In genomic region chr3:187669675-187670504, GRCh38 we compare ENCODE assay signal across 1 cellular context.
TF ChIP-seq lines count a peak whose summit lies in the region.

Gene SST (minus strand): TSS chr3:187670394. CDS start chr3:187670291, 103 bp downstream.

TF ChIP-seq in HepG2, 621 proteins besides CTCF, POLR2A, EP300 and RAD21 (continued from another document and continues in another):
- TF ChIP-seq CREM (IDR thresholded peaks at IDR 0.05) (no peak), CREM (CRISPR knock-in tag; IDR thresholded peaks at IDR 0.05) (peak; percentile 73), PITX1 (CRISPR knock-in tag; IDR thresholded peaks at IDR 0.05) (peak; percentile 82), ARHGAP35 (CRISPR knock-in tag; IDR thresholded peaks at IDR 0.05; ENCODE audit: borderline replicate concordance) (peak; percentile 71; the same call in 1 of the 2 replicates), HNRNPUL1 (IDR thresholded peaks at IDR 0.05; ENCODE audit: low read depth, low read length) (no peak), ZNF17 (CRISPR knock-in tag; IDR thresholded peaks at IDR 0.05) (peak; percentile 89; the same call in 1 of the 2 replicates), ZNF597 (CRISPR knock-in tag; IDR thresholded peaks at IDR 0.05) (no peak), PTBP1 (IDR thresholded peaks at IDR 0.05; ENCODE audit: low read depth, low read length, poor library complexity, severe bottlenecking) (no peak), ELK4 (CRISPR knock-in tag; IDR thresholded peaks at IDR 0.05; ENCODE audit: borderline replicate concordance) (peak; percentile 91; the same call in 1 of the 2 replicates), ZNF530 (CRISPR knock-in tag; IDR thresholded peaks at IDR 0.05; ENCODE audit: low read depth) (peak; percentile 97), ELF4 (CRISPR knock-in tag; IDR thresholded peaks at IDR 0.05; ENCODE audit: borderline replicate concordance) (no peak; the same call in 1 of the 2 replicates), KLF16 (CRISPR knock-in tag; IDR thresholded peaks at IDR 0.05) (peak in 1 of 2 experiments; percentile 99; a peak in 2 of 4 replicates), NFATC3 (CRISPR knock-in tag; IDR thresholded peaks at IDR 0.05) (no peak), KLF15 (CRISPR knock-in tag; IDR thresholded peaks at IDR 0.05; ENCODE audit: borderline replicate concordance) (peak; percentile 97), MAF1 (CRISPR knock-in tag; IDR thresholded peaks at IDR 0.05; ENCODE audit: borderline replicate concordance) (peak; percentile 98), NBN (conservative IDR thresholded peaks at IDR 0.05) (no peak), ZNF382 (CRISPR knock-in tag; IDR thresholded peaks at IDR 0.05; ENCODE audit: borderline replicate concordance) (peak; percentile 24; the same call in 1 of the 2 replicates), SATB2 (CRISPR knock-in tag; IDR thresholded peaks at IDR 0.05) (peak; percentile 99), ARNT2 (CRISPR knock-in tag; IDR thresholded peaks at IDR 0.05; ENCODE audit: low read depth) (peak; percentile 90; the same call in 1 of the 2 replicates), EZH2 (conservative IDR thresholded peaks at IDR 0.05; ENCODE audit: low read depth, low read length) (no peak), U2AF1 (optimal IDR thresholded peaks at IDR 0.05; ENCODE audit: low read depth, low read length) (no peak), KLF13 (CRISPR knock-in tag; IDR thresholded peaks at IDR 0.05) (0 out of 2 replicates have a peak, but pooled peaks have one; percentile 84), ZNF451 (CRISPR knock-in tag; IDR thresholded peaks at IDR 0.05) (0 out of 2 replicates have a peak, but pooled peaks have one; percentile 79), ZNF788 (CRISPR knock-in tag; IDR thresholded peaks at IDR 0.05; ENCODE audit: borderline replicate concordance) (peak; percentile 69), SMARCC2 (IDR thresholded peaks at IDR 0.05) (no peak), SOX13 (IDR thresholded peaks at IDR 0.05) (no peak), SOX13 (CRISPR knock-in tag; conservative IDR thresholded peaks at IDR 0.05 in 1 of 2, IDR thresholded peaks at IDR 0.05 in 1 of 2) (peak in 1 of 2 experiments; percentile 75; a peak in 2 of 4 replicates), TFE3 (CRISPR knock-in tag; IDR thresholded peaks at IDR 0.05) (peak; percentile 94), ZNF432 (CRISPR knock-in tag; IDR thresholded peaks at IDR 0.05; ENCODE audit: borderline replicate concordance) (0 out of 2 replicates have a peak, but pooled peaks have one; percentile 77), SP140L (CRISPR knock-in tag; IDR thresholded peaks at IDR 0.05; ENCODE audit: borderline replicate concordance) (peak; percentile 99), SALL1 (CRISPR knock-in tag; IDR thresholded peaks at IDR 0.05) (peak; percentile 99), POGK (CRISPR knock-in tag; conservative IDR thresholded peaks at IDR 0.05) (peak; percentile 79), NR0B2 (CRISPR knock-in tag; IDR thresholded peaks at IDR 0.05) (peak; percentile 90), SMAD3 (CRISPR knock-in tag; IDR thresholded peaks at IDR 0.05) (peak; percentile 100), ZNF180 (CRISPR knock-in tag; IDR thresholded peaks at IDR 0.05; ENCODE audit: borderline replicate concordance, low read depth) (peak; percentile 90; the same call in 1 of the 2 replicates), RCOR2 (CRISPR knock-in tag; IDR thresholded peaks at IDR 0.05) (peak; percentile 33; the same call in 1 of the 2 replicates), ZNF326 (CRISPR knock-in tag; IDR thresholded peaks at IDR 0.05; ENCODE audit: borderline replicate concordance) (no peak), ZNF142 (CRISPR knock-in tag; IDR thresholded peaks at IDR 0.05) (peak; percentile 97), ZNF674 (CRISPR knock-in tag; IDR thresholded peaks at IDR 0.05; ENCODE audit: low read depth) (0 out of 2 replicates have a peak, but pooled peaks have one; percentile 51), BCL6 (CRISPR knock-in tag; IDR thresholded peaks at IDR 0.05) (peak; percentile 79), HNF1B (CRISPR knock-in tag; IDR thresholded peaks at IDR 0.05) (0 out of 2 replicates have a peak, but pooled peaks have one; percentile 55), ZNF609 (CRISPR knock-in tag; IDR thresholded peaks at IDR 0.05; ENCODE audit: borderline replicate concordance) (no peak), ZNF251 (CRISPR knock-in tag; IDR thresholded peaks at IDR 0.05) (no peak; the same call in 1 of the 2 replicates), ZSCAN21 (CRISPR knock-in tag; IDR thresholded peaks at IDR 0.05; ENCODE audit: borderline replicate concordance) (peak; percentile 81), FOSL1 (CRISPR knock-in tag; IDR thresholded peaks at IDR 0.05; ENCODE audit: borderline replicate concordance) (peak; percentile 72), ZNF839 (CRISPR knock-in tag; IDR thresholded peaks at IDR 0.05; ENCODE audit: borderline replicate concordance) (no peak), ZNF296 (CRISPR knock-in tag; conservative IDR thresholded peaks at IDR 0.05) (peak; percentile 97), PRPF4 (IDR thresholded peaks at IDR 0.05; ENCODE audit: low read depth, low read length, poor library complexity, severe bottlenecking) (no peak)
